17 cellular contexts compared by ENCODE assay signal in genomic region chr7:107686816-107687387, GRCh38.
"Had no signal": no experiment of that assay in that cellular context is flagged by ENCODE, and none has a peak within 500 bp of the region (broad histone marks: within the 10 kb centered on the region; RNA-seq: fewer than 3 reads in every experiment).

No MANE protein-coding gene starts in this region.

- H3K9me3 ChIP-seq: esophagus squamous epithelium, gastroesophageal sphincter, mucosa of descending colon, testis, transverse colon had no signal

- H3K36me3 ChIP-seq: esophagus squamous epithelium, gastroesophageal sphincter, transverse colon had no signal

- H3K4me1 Mint-ChIP-seq: natural killer cell; stimulated activated memory B cell treated with anti-CD40 and anti-IgM and Interleukin-4, amounts not matched to agents 10 μg/mL and 1 μg/mL and 100 μg/mL, for 72 hours had no signal

- H3K4me3 ChIP-seq: esophagus squamous epithelium, gastroesophageal sphincter, mucosa of descending colon, testis, transverse colon had no signal

- H3K27ac ChIP-seq: epithelial cell of prostate, esophagus squamous epithelium, gastroesophageal sphincter, testis, transverse colon had no signal

- DNase-seq: effector memory CD4-positive, alpha-beta T cell; esophagus squamous epithelium; glutamatergic neuron; kidney; left cardiac atrium; left ventricle myocardium superior; mucosa of descending colon; natural killer cell; right cardiac atrium; stimulated activated CD4-positive, alpha-beta T cell treated with anti-CD3 and anti-CD28 coated beads, Interleukin-4, amount 100 ng/mL, for 1 hour; testis; transverse colon had no signal

- H3K36me3 Mint-ChIP-seq: natural killer cell had no signal

- FAIRE-seq: kidney had no signal

- H3K4me3 Mint-ChIP-seq: natural killer cell; neural crest cell; stimulated activated memory B cell treated with anti-CD40 and anti-IgM and Interleukin-4, amounts not matched to agents 10 μg/mL and 1 μg/mL and 100 μg/mL, for 72 hours; stimulated activated naive CD8-positive, alpha-beta T cell treated with anti-CD3 and anti-CD28 coated beads, Interleukin-15, Interleukin-2, amounts not matched to agents 100 ng/mL and 50 ng/mL, for 24 hours had no signal

- H3K27me3 ChIP-seq: esophagus squamous epithelium, gastroesophageal sphincter, testis, transverse colon had no signal

- H3K9me3 Mint-ChIP-seq: natural killer cell; neural crest cell; stimulated activated memory B cell treated with anti-CD40 and anti-IgM and Interleukin-4, amounts not matched to agents 10 μg/mL and 1 μg/mL and 100 μg/mL, for 72 hours; stimulated activated naive CD8-positive, alpha-beta T cell treated with anti-CD3 and anti-CD28 coated beads, Interleukin-15, Interleukin-2, amounts not matched to agents 100 ng/mL and 50 ng/mL, for 24 hours had no signal

- ATAC-seq: gastroesophageal sphincter; left cardiac atrium; left ventricle myocardium superior; mucosa of descending colon; natural killer cell; right cardiac atrium; stimulated activated memory B cell treated with anti-CD40 and anti-IgM and Interleukin-4, amounts not matched to agents 10 μg/mL and 1 μg/mL and 100 μg/mL, for 72 hours had no signal

- H3K27ac Mint-ChIP-seq: natural killer cell; stimulated activated memory B cell treated with anti-CD40 and anti-IgM and Interleukin-4, amounts not matched to agents 10 μg/mL and 1 μg/mL and 100 μg/mL, for 72 hours; stimulated activated naive CD8-positive, alpha-beta T cell treated with anti-CD3 and anti-CD28 coated beads, Interleukin-15, Interleukin-2, amounts not matched to agents 100 ng/mL and 50 ng/mL, for 24 hours had no signal

- H3K27me3 Mint-ChIP-seq: stimulated activated memory B cell treated with anti-CD40 and anti-IgM and Interleukin-4, amounts not matched to agents 10 μg/mL and 1 μg/mL and 100 μg/mL, for 72 hours had no signal

- H3K4me1 ChIP-seq: esophagus squamous epithelium, transverse colon had no signal
